35 cellular contexts compared by ENCODE assay signal in genomic region chr4:90536408-90536807, GRCh38.
DNase-seq lines count a peak whose midpoint lies in the region; ATAC-seq and TF ChIP-seq lines count a peak whose summit lies in the region.
"Had no signal": no experiment of that assay in that cellular context is flagged by ENCODE, and none has a peak within 500 bp of the region (broad histone marks: within the 10 kb centered on the region; RNA-seq: fewer than 3 reads in every experiment).

No MANE protein-coding gene starts in this region.

- TF ChIP-seq CTCF in 22Rv1 (IDR thresholded peaks at IDR 0.05) (no peak), mucosa of descending colon (IDR thresholded peaks at IDR 0.05) (no peak)

- H3K9me3 ChIP-seq in mucosa of descending colon, result no peaks in the 10 kb centered on the region
- H3K9me3 ChIP-seq: adrenal gland, body of pancreas, esophagus muscularis mucosa, left ventricle myocardium inferior, MG63, pancreas, suprapubic skin, upper lobe of right lung had no signal

- peak; percentile 45 for DNase-seq in DMS79 treated with DMSO at 0.1 percent for 48 hours (lab: John Stamatoyannopoulos, UW)
- DNase-seq in NCI-H1436 (lab: John Stamatoyannopoulos, UW), result peak; percentile 82
- peak; percentile 25 for DNase-seq in NCI-H82 (lab: John Stamatoyannopoulos, UW)
- DNase-seq in activated CD4-positive, alpha-beta T cell treated with anti-CD3 and anti-CD28 coated beads, Interleukin-2, amount 50 U/mL, for 48 hours, result no peak
- no peak for DNase-seq in mucosa of descending colon
- DNase-seq: activated CD4-positive, alpha-beta memory T cell treated with anti-CD3 and anti-CD28 coated beads, Interleukin-2, amount 10 ng/mL, durations not matched to agents 7 days and 5 days; activated CD8-positive, alpha-beta memory T cell treated with anti-CD3 and anti-CD28 coated beads, Interleukin-2, amount 50 U/mL, for 48 hours; activated naive CD4-positive, alpha-beta T cell treated with anti-CD3 and anti-CD28 coated beads for 36 hours; adrenal gland; body of pancreas; CD4-positive, alpha-beta memory T cell; dermis blood vessel endothelial cell; foreskin fibroblast; GDM1; islet precursor cell; KG1; left ventricle myocardium inferior; mesenchymal stem cell; MG63; NCI-H187; NK-92 treated with Interleukin-12 subunit alpha and Interleukin-12 subunit beta, amount 100 ng/mL, for 24 hours; pancreas; PC-3; stimulated activated CD4-positive, alpha-beta T cell treated with anti-CD3 and anti-CD28 coated beads, Interleukin-1b, Interleukin-23, amount 100 ng/mL, for 48 hours; stimulated activated naive CD4-positive, alpha-beta T cell treated with Interleukin-2 at 50 U/mL for 16 hours; T-helper 2 cell; upper lobe of right lung had no signal

- intact Hi-C loops in mucosa of descending colon (cut with DNase I, micrococcal nuclease), result no loop called here

- no peak for ATAC-seq in GM21360 (IDR thresholded peaks at IDR 0.05; ENCODE audit: unreplicated experiment)
- ATAC-seq in GM21529 (IDR thresholded peaks at IDR 0.05; ENCODE audit: unreplicated experiment), result no peak
- no peak for ATAC-seq in mucosa of descending colon
- ATAC-seq: activated CD4-positive, CD25-positive, alpha-beta regulatory T cell treated with anti-CD3 and anti-CD28 coated beads, Interleukin-2, amount 50 U/mL, for 24 hours; body of pancreas; PC-3; upper lobe of right lung had no signal

- H3K36me3 ChIP-seq in mucosa of descending colon (ENCODE audit: low read depth), result no peaks in the 10 kb centered on the region
- H3K36me3 ChIP-seq: adrenal gland, esophagus muscularis mucosa, left ventricle myocardium inferior, MG63, neural progenitor cell, pancreas, suprapubic skin, upper lobe of right lung had no signal

- H3K27ac ChIP-seq in 22Rv1, result peak overlapping the region; percentile 79
- H3K27ac ChIP-seq: adrenal gland, body of pancreas, esophagus muscularis mucosa, left ventricle myocardium inferior, pancreas, suprapubic skin, upper lobe of right lung had no signal

- H3K4me3 ChIP-seq in mucosa of descending colon, result no peak overlapping the region
- H3K4me3 ChIP-seq: adrenal gland, body of pancreas, esophagus muscularis mucosa, left ventricle myocardium inferior, MG63, neural progenitor cell, pancreas, smooth muscle cell, suprapubic skin, upper lobe of right lung had no signal

- no peaks in the 10 kb centered on the region for H3K4me1 ChIP-seq in mucosa of descending colon (ENCODE audit: low read depth)
- H3K4me1 ChIP-seq: adrenal gland, body of pancreas, esophagus muscularis mucosa, left ventricle myocardium inferior, pancreas, suprapubic skin, upper lobe of right lung had no signal

Comparison
In these comparisons a context has a peak if more than half of its experiments do, and no peak if none do; other contexts are left out.
1. DNase-seq: peak in DMS79 treated with DMSO at 0.1 percent for 48 hours (single experiment), NCI-H1436 (single experiment) and NCI-H82 (single experiment); none in activated CD4-positive, alpha-beta T cell treated with anti-CD3 and anti-CD28 coated beads, Interleukin-2, amount 50 U/mL, for 48 hours (0 of 2) and mucosa of descending colon (0 of 3).